Comparison of ENCODE assay signal across 17 cellular contexts in genomic region chr17:75712480-75712879, GRCh38.
"Had no signal": no experiment of that assay in that cellular context is flagged by ENCODE, and none has a peak within 500 bp of the region (broad histone marks: within the 10 kb centered on the region; RNA-seq: fewer than 3 reads in every experiment).

No MANE protein-coding gene starts in this region.

- ATAC-seq: activated CD8-positive, alpha-beta T cell treated with anti-CD3 and anti-CD28 coated beads, Interleukin-2, amount 10 ng/mL, durations not matched to agents 7 days and 5 days; naive thymus-derived CD4-positive, alpha-beta T cell; psoas muscle; right cardiac atrium; stimulated activated naive CD8-positive, alpha-beta T cell treated with anti-CD3 and anti-CD28 coated beads, Interleukin-15, Interleukin-2, amounts not matched to agents 100 U/mL and 50 U/mL, for 24 hours had no signal

- H3K4me3 Mint-ChIP-seq: activated CD4-positive, alpha-beta T cell treated with anti-CD3 and anti-CD28 coated beads, Interleukin-2, amount 10 ng/mL, durations not matched to agents 7 days and 5 days; activated CD8-positive, alpha-beta T cell treated with anti-CD3 and anti-CD28 coated beads, Interleukin-2, amount 10 ng/mL, durations not matched to agents 7 days and 5 days; naive thymus-derived CD4-positive, alpha-beta T cell had no signal

- H3K4me1 Mint-ChIP-seq: activated CD4-positive, alpha-beta T cell treated with anti-CD3 and anti-CD28 coated beads, Interleukin-2, amount 10 ng/mL, durations not matched to agents 7 days and 5 days; naive thymus-derived CD4-positive, alpha-beta T cell had no signal

- H3K4me3 ChIP-seq: esophagus squamous epithelium, psoas muscle, skin epidermis, tibial artery had no signal

- H3K4me1 ChIP-seq: psoas muscle, tibial artery had no signal

- H3K9me3 Mint-ChIP-seq: activated CD4-positive, alpha-beta T cell treated with anti-CD3 and anti-CD28 coated beads, Interleukin-2, amount 10 ng/mL, durations not matched to agents 7 days and 5 days; naive thymus-derived CD4-positive, alpha-beta T cell had no signal

- H3K27ac Mint-ChIP-seq: activated CD4-positive, alpha-beta T cell treated with anti-CD3 and anti-CD28 coated beads, Interleukin-2, amount 10 ng/mL, durations not matched to agents 7 days and 5 days; activated CD8-positive, alpha-beta T cell treated with anti-CD3 and anti-CD28 coated beads, Interleukin-2, amount 10 ng/mL, durations not matched to agents 7 days and 5 days; naive thymus-derived CD4-positive, alpha-beta T cell had no signal

- H3K9me3 ChIP-seq: esophagus squamous epithelium, psoas muscle, tibial artery had no signal

- DNase-seq: activated CD4-positive, alpha-beta T cell treated with anti-CD3 and anti-CD28 coated beads, Interleukin-2, amount 10 ng/mL, durations not matched to agents 7 days and 5 days; activated CD8-positive, alpha-beta memory T cell treated with anti-CD3 and anti-CD28 coated beads, Interleukin-2, amount 50 U/mL, for 4 hours; activated CD8-positive, alpha-beta T cell treated with anti-CD3 and anti-CD28 coated beads, Interleukin-2, amount 10 ng/mL, durations not matched to agents 7 days and 5 days; activated effector memory CD4-positive, alpha-beta T cell treated with anti-CD3 and anti-CD28 coated beads, Interleukin-2, amount 50 U/mL, for 16 hours; activated naive CD4-positive, alpha-beta T cell treated with anti-CD3 and anti-CD28 coated beads, Interleukin-2, amount 50 U/mL, for 16 hours; activated T-cell treated with anti-CD3 and anti-CD28 coated beads, Interleukin-2, amount 50 U/mL, for 48 hours; effector CD4-positive, alpha-beta T cell; esophagus squamous epithelium; mesendoderm; naive thymus-derived CD4-positive, alpha-beta T cell; psoas muscle; right cardiac atrium; stimulated activated naive CD8-positive, alpha-beta T cell treated with anti-CD3 and anti-CD28 coated beads, Interleukin-15, Interleukin-2, amounts not matched to agents 100 U/mL and 50 U/mL, for 24 hours; substantia nigra; T1000; tibial artery had no signal

- H3K27ac ChIP-seq: esophagus squamous epithelium, psoas muscle, skin epidermis, tibial artery had no signal
